In genomic region chr10:62048919-62049636, GRCh38 we compare ENCODE assay signal across 1 cellular context.
TF ChIP-seq lines count a peak whose summit lies in the region.

No MANE protein-coding gene starts in this region.

TF ChIP-seq in K562, 482 proteins besides CTCF, POLR2A, EP300 and RAD21 (continued from another document and continues in another):
- TF ChIP-seq, protein P1, sequence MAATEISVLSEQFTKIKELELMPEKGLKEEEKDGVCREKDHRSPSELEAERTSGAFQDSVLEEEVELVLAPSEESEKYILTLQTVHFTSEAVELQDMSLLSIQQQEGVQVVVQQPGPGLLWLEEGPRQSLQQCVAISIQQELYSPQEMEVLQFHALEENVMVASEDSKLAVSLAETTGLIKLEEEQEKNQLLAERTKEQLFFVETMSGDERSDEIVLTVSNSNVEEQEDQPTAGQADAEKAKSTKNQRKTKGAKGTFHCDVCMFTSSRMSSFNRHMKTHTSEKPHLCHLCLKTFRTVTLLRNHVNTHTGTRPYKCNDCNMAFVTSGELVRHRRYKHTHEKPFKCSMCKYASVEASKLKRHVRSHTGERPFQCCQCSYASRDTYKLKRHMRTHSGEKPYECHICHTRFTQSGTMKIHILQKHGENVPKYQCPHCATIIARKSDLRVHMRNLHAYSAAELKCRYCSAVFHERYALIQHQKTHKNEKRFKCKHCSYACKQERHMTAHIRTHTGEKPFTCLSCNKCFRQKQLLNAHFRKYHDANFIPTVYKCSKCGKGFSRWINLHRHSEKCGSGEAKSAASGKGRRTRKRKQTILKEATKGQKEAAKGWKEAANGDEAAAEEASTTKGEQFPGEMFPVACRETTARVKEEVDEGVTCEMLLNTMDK (IDR thresholded peaks at IDR 0.05; ENCODE audit: borderline replicate concordance, insufficient read depth, low read depth, low read length, poor library complexity, severe bottlenecking) = no peak
- TF ChIP-seq CCNT2 (IDR thresholded peaks at IDR 0.05; ENCODE audit: borderline replicate concordance, extremely low read depth, insufficient read length, low read depth, low read length) = no peak
- TF ChIP-seq, protein P2, sequence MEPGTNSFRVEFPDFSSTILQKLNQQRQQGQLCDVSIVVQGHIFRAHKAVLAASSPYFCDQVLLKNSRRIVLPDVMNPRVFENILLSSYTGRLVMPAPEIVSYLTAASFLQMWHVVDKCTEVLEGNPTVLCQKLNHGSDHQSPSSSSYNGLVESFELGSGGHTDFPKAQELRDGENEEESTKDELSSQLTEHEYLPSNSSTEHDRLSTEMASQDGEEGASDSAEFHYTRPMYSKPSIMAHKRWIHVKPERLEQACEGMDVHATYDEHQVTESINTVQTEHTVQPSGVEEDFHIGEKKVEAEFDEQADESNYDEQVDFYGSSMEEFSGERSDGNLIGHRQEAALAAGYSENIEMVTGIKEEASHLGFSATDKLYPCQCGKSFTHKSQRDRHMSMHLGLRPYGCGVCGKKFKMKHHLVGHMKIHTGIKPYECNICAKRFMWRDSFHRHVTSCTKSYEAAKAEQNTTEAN (CRISPR knock-in tag; IDR thresholded peaks at IDR 0.05) = no peak
- TF ChIP-seq ATF7 (IDR thresholded peaks at IDR 0.05) = no peak
- TF ChIP-seq AFF1 (IDR thresholded peaks at IDR 0.05; ENCODE audit: low read depth in 1 of 2, partially characterized antibody in 2 of 2) = no peak
- no peak for TF ChIP-seq KLF1 (tag; IDR thresholded peaks at IDR 0.05)
- no peak for TF ChIP-seq HSF4 (CRISPR knock-in tag; IDR thresholded peaks at IDR 0.05; ENCODE audit: borderline replicate concordance)
- TF ChIP-seq RBBP5 (IDR thresholded peaks at IDR 0.05; ENCODE audit: borderline replicate concordance, insufficient read depth, low read length, poor library complexity, severe bottlenecking) = peak; percentile 36
- TF ChIP-seq, protein P3, sequence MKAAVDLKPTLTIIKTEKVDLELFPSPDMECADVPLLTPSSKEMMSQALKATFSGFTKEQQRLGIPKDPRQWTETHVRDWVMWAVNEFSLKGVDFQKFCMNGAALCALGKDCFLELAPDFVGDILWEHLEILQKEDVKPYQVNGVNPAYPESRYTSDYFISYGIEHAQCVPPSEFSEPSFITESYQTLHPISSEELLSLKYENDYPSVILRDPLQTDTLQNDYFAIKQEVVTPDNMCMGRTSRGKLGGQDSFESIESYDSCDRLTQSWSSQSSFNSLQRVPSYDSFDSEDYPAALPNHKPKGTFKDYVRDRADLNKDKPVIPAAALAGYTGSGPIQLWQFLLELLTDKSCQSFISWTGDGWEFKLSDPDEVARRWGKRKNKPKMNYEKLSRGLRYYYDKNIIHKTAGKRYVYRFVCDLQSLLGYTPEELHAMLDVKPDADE (conservative IDR thresholded peaks at IDR 0.05; ENCODE audit: control insufficient read depth, low read depth, low read length) = no peak
- no peak for TF ChIP-seq MCM2 (IDR thresholded peaks at IDR 0.05; ENCODE audit: low read depth)
- TF ChIP-seq ZBTB9 (CRISPR knock-in tag; IDR thresholded peaks at IDR 0.05) = no peak
- TF ChIP-seq ZNF589 (CRISPR knock-in tag; IDR thresholded peaks at IDR 0.05; ENCODE audit: low read depth) = no peak
- TF ChIP-seq ZMIZ1 (IDR thresholded peaks at IDR 0.05; ENCODE audit: low read depth in 2 of 2, low read length in 2 of 2) = no peak
- TF ChIP-seq, protein P4, sequence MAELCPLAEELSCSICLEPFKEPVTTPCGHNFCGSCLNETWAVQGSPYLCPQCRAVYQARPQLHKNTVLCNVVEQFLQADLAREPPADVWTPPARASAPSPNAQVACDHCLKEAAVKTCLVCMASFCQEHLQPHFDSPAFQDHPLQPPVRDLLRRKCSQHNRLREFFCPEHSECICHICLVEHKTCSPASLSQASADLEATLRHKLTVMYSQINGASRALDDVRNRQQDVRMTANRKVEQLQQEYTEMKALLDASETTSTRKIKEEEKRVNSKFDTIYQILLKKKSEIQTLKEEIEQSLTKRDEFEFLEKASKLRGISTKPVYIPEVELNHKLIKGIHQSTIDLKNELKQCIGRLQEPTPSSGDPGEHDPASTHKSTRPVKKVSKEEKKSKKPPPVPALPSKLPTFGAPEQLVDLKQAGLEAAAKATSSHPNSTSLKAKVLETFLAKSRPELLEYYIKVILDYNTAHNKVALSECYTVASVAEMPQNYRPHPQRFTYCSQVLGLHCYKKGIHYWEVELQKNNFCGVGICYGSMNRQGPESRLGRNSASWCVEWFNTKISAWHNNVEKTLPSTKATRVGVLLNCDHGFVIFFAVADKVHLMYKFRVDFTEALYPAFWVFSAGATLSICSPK (IDR thresholded peaks at IDR 0.05; ENCODE audit: borderline replicate concordance) = no peak
- TF ChIP-seq, protein P5, sequence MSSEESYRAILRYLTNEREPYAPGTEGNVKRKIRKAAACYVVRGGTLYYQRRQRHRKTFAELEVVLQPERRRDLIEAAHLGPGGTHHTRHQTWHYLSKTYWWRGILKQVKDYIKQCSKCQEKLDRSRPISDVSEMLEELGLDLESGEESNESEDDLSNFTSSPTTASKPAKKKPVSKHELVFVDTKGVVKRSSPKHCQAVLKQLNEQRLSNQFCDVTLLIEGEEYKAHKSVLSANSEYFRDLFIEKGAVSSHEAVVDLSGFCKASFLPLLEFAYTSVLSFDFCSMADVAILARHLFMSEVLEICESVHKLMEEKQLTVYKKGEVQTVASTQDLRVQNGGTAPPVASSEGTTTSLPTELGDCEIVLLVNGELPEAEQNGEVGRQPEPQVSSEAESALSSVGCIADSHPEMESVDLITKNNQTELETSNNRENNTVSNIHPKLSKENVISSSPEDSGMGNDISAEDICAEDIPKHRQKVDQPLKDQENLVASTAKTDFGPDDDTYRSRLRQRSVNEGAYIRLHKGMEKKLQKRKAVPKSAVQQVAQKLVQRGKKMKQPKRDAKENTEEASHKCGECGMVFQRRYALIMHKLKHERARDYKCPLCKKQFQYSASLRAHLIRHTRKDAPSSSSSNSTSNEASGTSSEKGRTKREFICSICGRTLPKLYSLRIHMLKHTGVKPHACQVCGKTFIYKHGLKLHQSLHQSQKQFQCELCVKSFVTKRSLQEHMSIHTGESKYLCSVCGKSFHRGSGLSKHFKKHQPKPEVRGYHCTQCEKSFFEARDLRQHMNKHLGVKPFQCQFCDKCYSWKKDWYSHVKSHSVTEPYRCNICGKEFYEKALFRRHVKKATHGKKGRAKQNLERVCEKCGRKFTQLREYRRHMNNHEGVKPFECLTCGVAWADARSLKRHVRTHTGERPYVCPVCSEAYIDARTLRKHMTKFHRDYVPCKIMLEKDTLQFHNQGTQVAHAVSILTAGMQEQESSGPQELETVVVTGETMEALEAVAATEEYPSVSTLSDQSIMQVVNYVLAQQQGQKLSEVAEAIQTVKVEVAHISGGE (CRISPR knock-in tag; IDR thresholded peaks at IDR 0.05) = no peak
- no peak for TF ChIP-seq SRSF1 (IDR thresholded peaks at IDR 0.05; ENCODE audit: low read depth, low read length)
- no peak for TF ChIP-seq HNRNPL (IDR thresholded peaks at IDR 0.05; ENCODE audit: low read depth, low read length)
- no peak for TF ChIP-seq PTBP1 (IDR thresholded peaks at IDR 0.05; ENCODE audit: low read depth, low read length)
- TF ChIP-seq, protein P6, sequence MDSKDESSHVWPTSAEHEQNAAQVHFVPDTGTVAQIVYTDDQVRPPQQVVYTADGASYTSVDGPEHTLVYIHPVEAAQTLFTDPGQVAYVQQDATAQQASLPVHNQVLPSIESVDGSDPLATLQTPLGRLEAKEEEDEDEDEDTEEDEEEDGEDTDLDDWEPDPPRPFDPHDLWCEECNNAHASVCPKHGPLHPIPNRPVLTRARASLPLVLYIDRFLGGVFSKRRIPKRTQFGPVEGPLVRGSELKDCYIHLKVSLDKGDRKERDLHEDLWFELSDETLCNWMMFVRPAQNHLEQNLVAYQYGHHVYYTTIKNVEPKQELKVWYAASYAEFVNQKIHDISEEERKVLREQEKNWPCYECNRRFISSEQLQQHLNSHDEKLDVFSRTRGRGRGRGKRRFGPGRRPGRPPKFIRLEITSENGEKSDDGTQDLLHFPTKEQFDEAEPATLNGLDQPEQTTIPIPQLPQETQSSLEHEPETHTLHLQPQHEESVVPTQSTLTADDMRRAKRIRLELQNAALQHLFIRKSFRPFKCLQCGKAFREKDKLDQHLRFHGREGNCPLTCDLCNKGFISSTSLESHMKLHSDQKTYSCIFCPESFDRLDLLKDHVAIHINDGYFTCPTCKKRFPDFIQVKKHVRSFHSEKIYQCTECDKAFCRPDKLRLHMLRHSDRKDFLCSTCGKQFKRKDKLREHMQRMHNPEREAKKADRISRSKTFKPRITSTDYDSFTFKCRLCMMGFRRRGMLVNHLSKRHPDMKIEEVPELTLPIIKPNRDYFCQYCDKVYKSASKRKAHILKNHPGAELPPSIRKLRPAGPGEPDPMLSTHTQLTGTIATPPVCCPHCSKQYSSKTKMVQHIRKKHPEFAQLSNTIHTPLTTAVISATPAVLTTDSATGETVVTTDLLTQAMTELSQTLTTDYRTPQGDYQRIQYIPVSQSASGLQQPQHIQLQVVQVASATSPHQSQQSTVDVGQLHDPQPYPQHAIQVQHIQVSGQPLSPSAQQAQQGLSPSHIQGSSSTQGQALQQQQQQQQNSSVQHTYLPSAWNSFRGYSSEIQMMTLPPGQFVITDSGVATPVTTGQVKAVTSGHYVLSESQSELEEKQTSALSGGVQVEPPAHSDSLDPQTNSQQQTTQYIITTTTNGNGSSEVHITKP (IDR thresholded peaks at IDR 0.05; ENCODE audit: partially characterized antibody) = no peak
- no peak for TF ChIP-seq ZNF263 (CRISPR knock-in tag; IDR thresholded peaks at IDR 0.05; ENCODE audit: borderline replicate concordance)
- TF ChIP-seq SAFB (IDR thresholded peaks at IDR 0.05; ENCODE audit: borderline replicate concordance, low read depth, low read length) = no peak
- TF ChIP-seq CBX3 (IDR thresholded peaks at IDR 0.05; ENCODE audit: borderline replicate concordance in 1 of 2, low read length in 2 of 2) = no peak
- peak; percentile 19 for TF ChIP-seq ZFP36 (IDR thresholded peaks at IDR 0.05; ENCODE audit: low read depth, low read length, partially characterized antibody)
- TF ChIP-seq BMI1 (IDR thresholded peaks at IDR 0.05; ENCODE audit: low read length) = no peak
- TF ChIP-seq MAFG (tag; conservative IDR thresholded peaks at IDR 0.05) = no peak
- no peak for TF ChIP-seq NKRF (IDR thresholded peaks at IDR 0.05; ENCODE audit: borderline replicate concordance)
